Comparison of ENCODE assay signal across 8 cellular contexts in genomic region chr5:96565843-96566242, GRCh38.
A peak's percentile ranks its signal among the peaks of the same experiment; 100 is the strongest.
DNase-seq lines count a peak whose midpoint lies in the region; ATAC-seq and TF ChIP-seq lines count a peak whose summit lies in the region.

No MANE protein-coding gene starts in this region.

- ATAC-seq in GM21786 (IDR thresholded peaks at IDR 0.05; ENCODE audit: unreplicated experiment) = peak; percentile 84
- peak; percentile 81 for ATAC-seq in foreskin keratinocyte
- no peak for ATAC-seq in GM21360 (IDR thresholded peaks at IDR 0.05; ENCODE audit: unreplicated experiment)

- H3K27me3 ChIP-seq in foreskin keratinocyte = no peaks in the 10 kb centered on the region

- peaks cover 11% of the 10 kb centered on the region for H3K4me1 ChIP-seq in foreskin keratinocyte

- H3K27ac ChIP-seq in foreskin keratinocyte = peak overlapping the region; percentile 35

- DNase-seq in EH (ENCODE audit: low read depth) (peak; percentile 93), NCI-H69 (lab: John Stamatoyannopoulos, UW) (peak; percentile 83), foreskin keratinocyte (peak; percentile 40 to 75), NCI-H2081 treated with DMSO at 0.1 percent for 48 hours (lab: John Stamatoyannopoulos, UW) (no peak)
- DNase-seq in activated CD4-positive, alpha-beta T cell treated with anti-CD3 and anti-CD28 coated beads for 1 hour = no peak
- DNase-seq in stimulated activated CD4-positive, alpha-beta T cell treated with anti-CD3 and anti-CD28 coated beads, Interleukin-15, amount 100 ng/mL, for 24 hours = no peak

- TF ChIP-seq CTCF in foreskin keratinocyte (conservative IDR thresholded peaks at IDR 0.05) = no peak

Comparison
In these comparisons a context has a peak if more than half of its experiments do, and no peak if none do; other contexts are left out.
1. DNase-seq: peak in EH (single experiment), NCI-H69 (single experiment) and foreskin keratinocyte (2 of 2); none in activated CD4-positive, alpha-beta T cell treated with anti-CD3 and anti-CD28 coated beads for 1 hour (single experiment), stimulated activated CD4-positive, alpha-beta T cell treated with anti-CD3 and anti-CD28 coated beads, Interleukin-15, amount 100 ng/mL, for 24 hours (single experiment) and NCI-H2081 treated with DMSO at 0.1 percent for 48 hours (single experiment).